In genomic region chr2:6181525-6182270, GRCh38 we compare ENCODE assay signal across 14 cellular contexts.
DNase-seq lines count a peak whose midpoint lies in the region; ATAC-seq and TF ChIP-seq lines count a peak whose summit lies in the region.
"Had no signal": no experiment of that assay in that cellular context is flagged by ENCODE, and none has a peak within 500 bp of the region (broad histone marks: within the 10 kb centered on the region; RNA-seq: fewer than 3 reads in every experiment).

No MANE protein-coding gene starts in this region.

- 45 to 63% (median 47%) methylated on average over 8 of the region's 8 CpGs for WGBS in spleen, 5 donors

- peaks cover 7% of the 10 kb centered on the region for H3K4me1 Mint-ChIP-seq in memory B cell

- H3K27ac Mint-ChIP-seq in memory B cell = peak overlapping the region; percentile 58
- H3K27ac Mint-ChIP-seq: activated CD8-positive, alpha-beta T cell treated with anti-CD3 and anti-CD28 coated beads for 36 hours; T-helper 2 cell treated with Interferon-gamma antibody and Interleukin-4, amounts not matched to agents 5 μg/mL and 100 μg/mL, for 36 hours had no signal

- H3K36me3 ChIP-seq in spleen = no peaks in the 10 kb centered on the region

- H3K9me3 ChIP-seq in spleen = no peaks in the 10 kb centered on the region

- H3K27ac ChIP-seq in spleen = no peak overlapping the region
- H3K27ac ChIP-seq: coronary artery had no signal

- intact Hi-C loops in spleen (cut with DNase I; ENCODE audit: low total_unique reads) = no loop called here

- H3K4me3 Mint-ChIP-seq in memory B cell = no peak overlapping the region
- H3K4me3 Mint-ChIP-seq: activated CD8-positive, alpha-beta T cell treated with anti-CD3 and anti-CD28 coated beads for 36 hours; T-helper 2 cell treated with Interferon-gamma antibody and Interleukin-4, amounts not matched to agents 5 μg/mL and 100 μg/mL, for 36 hours had no signal

- peaks cover 3% of the 10 kb centered on the region for H3K27me3 Mint-ChIP-seq in memory B cell
- H3K27me3 Mint-ChIP-seq: activated CD8-positive, alpha-beta T cell treated with anti-CD3 and anti-CD28 coated beads for 36 hours had no signal

- H3K36me3 Mint-ChIP-seq in memory B cell = peaks cover 2% of the 10 kb centered on the region

- TF ChIP-seq POLR2A in spleen (IDR thresholded peaks at IDR 0.05) = no peak

- H3K9me3 Mint-ChIP-seq in memory B cell = peaks cover 11% of the 10 kb centered on the region

- TF ChIP-seq CTCF in astrocyte of the spinal cord (IDR thresholded peaks at IDR 0.05; ENCODE audit: low read depth, low read length) (no peak), spleen (IDR thresholded peaks at IDR 0.05 in 8 of 11, conservative IDR thresholded peaks at IDR 0.05 in 3 of 11) (no peak)

- peaks cover 0 to 1% (median 0%) of the 10 kb centered on the region in 6 donors for H3K4me1 ChIP-seq in spleen

- no peaks in the 10 kb centered on the region for H3K27me3 ChIP-seq in spleen (replicated peaks in 1 of 7)

- ATAC-seq in memory B cell (ENCODE audit: low read depth) (no peak), GM19023 (IDR thresholded peaks at IDR 0.05; ENCODE audit: unreplicated experiment) (no peak), HG03354 (IDR thresholded peaks at IDR 0.05; ENCODE audit: poor library complexity, severe bottlenecking, unreplicated experiment) (no peak)
- ATAC-seq: activated CD8-positive, alpha-beta T cell treated with anti-CD3 and anti-CD28 coated beads for 36 hours had no signal

- H3K4me3 ChIP-seq in astrocyte of the spinal cord (ENCODE audit: low read depth, low read length) = no peak overlapping the region
- no peak overlapping the region for H3K4me3 ChIP-seq in spleen
- H3K4me3 ChIP-seq: coronary artery had no signal

- in situ Hi-C loops in astrocyte of the spinal cord (cut with HindIII; ENCODE audit: low sequenced_read_pairs) = no loop called here

- peak; percentile 81 for DNase-seq in A172 (ENCODE audit: low spot score)
- peak; percentile 12 for DNase-seq in LHCN-M2 (ENCODE audit: low read depth)
- DNase-seq in astrocyte of the spinal cord (ENCODE audit: low read depth, low spot score) = peak; percentile 91
- no peak for DNase-seq in memory B cell (ENCODE audit: low spot score in 2 of 2)
- DNase-seq in amygdala (lab: John Stamatoyannopoulos, UW) = no peak
- no peak for DNase-seq in spleen
- DNase-seq: activated CD8-positive, alpha-beta T cell treated with anti-CD3 and anti-CD28 coated beads for 36 hours; foreskin fibroblast; Kasumi-1; NCI-H2171 treated with DMSO at 0.1 percent for 48 hours had no signal

Comparison
In these comparisons a context has a peak if more than half of its experiments do, and no peak if none do; other contexts are left out.
1. DNase-seq: peak in A172 (single experiment), LHCN-M2 (single experiment) and astrocyte of the spinal cord (single experiment); none in memory B cell (0 of 2), amygdala (0 of 56) and spleen (single experiment).